ENCODE assay signal across 14 cellular contexts in genomic region chr9:27129221-27129620, GRCh38. TPM values are rescaled to one million over a fixed set of nuclear protein-coding genes. Genes with fewer than 3 reads are reported as not detected.
DNase-seq lines count a peak whose midpoint lies in the region; ATAC-seq, FAIRE-seq and TF ChIP-seq lines count a peak whose summit lies in the region.
"Had no signal": no experiment of that assay in that cellular context is flagged by ENCODE, and none has a peak within 500 bp of the region (broad histone marks: within the 10 kb centered on the region; RNA-seq: fewer than 3 reads in every experiment).

No MANE protein-coding gene starts in this region.

- H3K4me3 ChIP-seq in astrocyte (ENCODE audit: insufficient read depth, low read depth, low read length) (no peak overlapping the region), fibroblast of pulmonary artery (replicated peaks; ENCODE audit: low read depth, low read length) (no peak overlapping the region), smooth muscle cell (no peak overlapping the region), mucosa of descending colon (no peak overlapping the region)
- H3K4me3 ChIP-seq: BLaER1 treated with 17β-estradiol and CSF1 and Interleukin-3, amounts not matched to agents 10 nM and 100 nM; GM23248 had no signal

- H3K27ac Mint-ChIP-seq in astrocyte (ENCODE audit: unreplicated experiment) (no peak overlapping the region), nephron progenitor cell (no peak overlapping the region)
- H3K27ac Mint-ChIP-seq: CD4-positive, CD25-positive, alpha-beta regulatory T cell; IgD-negative memory B cell had no signal

- H3K27me3 Mint-ChIP-seq in astrocyte (ENCODE audit: low read depth, unreplicated experiment) (no peaks in the 10 kb centered on the region), nephron progenitor cell (ENCODE audit: low read depth, poor library complexity) (peaks cover 4% of the 10 kb centered on the region)
- H3K27me3 Mint-ChIP-seq: CD4-positive, CD25-positive, alpha-beta regulatory T cell; IgD-negative memory B cell had no signal

- peak; percentile 40 for DNase-seq in HT1080 (ENCODE audit: low read depth)
- no peak for DNase-seq in astrocyte (ENCODE audit: low read depth)
- peak; percentile 54 for DNase-seq in fibroblast of pulmonary artery (ENCODE audit: low read depth)
- no peak for DNase-seq in smooth muscle cell (lab: John Stamatoyannopoulos, UW; ENCODE audit: unreplicated experiment)
- DNase-seq in nephron progenitor cell = no peak
- no peak for DNase-seq in mucosa of descending colon
- DNase-seq: ACHN; CD4-positive, CD25-positive, alpha-beta regulatory T cell; GM23248 had no signal

- H3K4me3 Mint-ChIP-seq in astrocyte (ENCODE audit: unreplicated experiment) = no peak overlapping the region
- H3K4me3 Mint-ChIP-seq in nephron progenitor cell = no peak overlapping the region
- H3K4me3 Mint-ChIP-seq: CD4-positive, CD25-positive, alpha-beta regulatory T cell; IgD-negative memory B cell had no signal

- H4K20me1 ChIP-seq in astrocyte (ENCODE audit: insufficient read depth, low read length) (no peaks in the 10 kb centered on the region), smooth muscle cell (ENCODE audit: low read depth) (no peaks in the 10 kb centered on the region)
- H4K20me1 ChIP-seq: BLaER1 treated with 17β-estradiol and CSF1 and Interleukin-3, amounts not matched to agents 10 nM and 100 nM had no signal

- TF ChIP-seq CTCF in astrocyte (IDR thresholded peaks at IDR 0.05; ENCODE audit: insufficient read depth, low read depth, low read length) (no peak), fibroblast of pulmonary artery (IDR thresholded peaks at IDR 0.05; ENCODE audit: low read length, missing control alignments) (no peak), smooth muscle cell (IDR thresholded peaks at IDR 0.05; ENCODE audit: borderline replicate concordance, insufficient read depth, poor library complexity, severe bottlenecking) (no peak), nephron progenitor cell (IDR thresholded peaks at IDR 0.05) (no peak), mucosa of descending colon (IDR thresholded peaks at IDR 0.05) (no peak)

- intact Hi-C loops in mucosa of descending colon (cut with DNase I, micrococcal nuclease) = no loop called here

- H2AFZ ChIP-seq in astrocyte (ENCODE audit: low read depth, low read length) (no peak overlapping the region), smooth muscle cell (ENCODE audit: low read depth) (peak overlapping the region; percentile 29)
- H2AFZ ChIP-seq: GM23248 had no signal

- 33% methylated on average over 1 of the region's 1 CpG for WGBS in smooth muscle cell (ENCODE audit: low lambda C conversion rate)

- H3F3A ChIP-seq in smooth muscle cell (ENCODE audit: low read depth) = peaks cover 7% of the 10 kb centered on the region

- no peaks in the 10 kb centered on the region for H3K27me3 ChIP-seq in astrocyte (ENCODE audit: insufficient read depth, low read length)
- H3K27me3 ChIP-seq in smooth muscle cell (ENCODE audit: low read depth) = no peaks in the 10 kb centered on the region
- H3K27me3 ChIP-seq: BLaER1 treated with 17β-estradiol and CSF1 and Interleukin-3, amounts not matched to agents 10 nM and 100 nM had no signal

- ATAC-seq in GM18517 (IDR thresholded peaks at IDR 0.05; ENCODE audit: unreplicated experiment) (no peak), mucosa of descending colon (no peak)
- ATAC-seq: HCT116 had no signal

- H3K9me3 Mint-ChIP-seq in astrocyte (ENCODE audit: unreplicated experiment) (peaks cover 2% of the 10 kb centered on the region), nephron progenitor cell (no peaks in the 10 kb centered on the region)

- no peaks in the 10 kb centered on the region for H3K9me3 ChIP-seq in astrocyte (ENCODE audit: insufficient read depth, low read depth, low read length)
- no peaks in the 10 kb centered on the region for H3K9me3 ChIP-seq in smooth muscle cell (replicated peaks; ENCODE audit: low read depth)
- H3K9me3 ChIP-seq in mucosa of descending colon = no peaks in the 10 kb centered on the region
- H3K9me3 ChIP-seq: BLaER1 treated with 17β-estradiol and CSF1 and Interleukin-3, amounts not matched to agents 10 nM and 100 nM had no signal

- H3K9ac ChIP-seq in astrocyte (ENCODE audit: low read length) (no peak overlapping the region), smooth muscle cell (ENCODE audit: low read depth) (no peak overlapping the region)
- H3K9ac ChIP-seq: BLaER1 treated with 17β-estradiol and CSF1 and Interleukin-3, amounts not matched to agents 10 nM and 100 nM; GM23248 had no signal

- no peaks in the 10 kb centered on the region for H3K36me3 Mint-ChIP-seq in astrocyte (ENCODE audit: low read depth, unreplicated experiment)
- H3K36me3 Mint-ChIP-seq in nephron progenitor cell (ENCODE audit: low read depth) = no peaks in the 10 kb centered on the region
- H3K36me3 Mint-ChIP-seq: CD4-positive, CD25-positive, alpha-beta regulatory T cell; IgD-negative memory B cell had no signal

- no peak overlapping the region for H3K27ac ChIP-seq in astrocyte (ENCODE audit: low read depth, low read length)
- H3K27ac ChIP-seq in smooth muscle cell (ENCODE audit: low read depth) = peak overlapping the region; percentile 61
- H3K27ac ChIP-seq: BLaER1 treated with 17β-estradiol and CSF1 and Interleukin-3, amounts not matched to agents 10 nM and 100 nM; GM23248 had no signal

- H3K36me3 ChIP-seq in astrocyte (ENCODE audit: insufficient read depth, low read length) (no peaks in the 10 kb centered on the region), smooth muscle cell (ENCODE audit: low read depth) (no peaks in the 10 kb centered on the region), mucosa of descending colon (ENCODE audit: low read depth) (no peaks in the 10 kb centered on the region)
- H3K36me3 ChIP-seq: BLaER1 treated with 17β-estradiol and CSF1 and Interleukin-3, amounts not matched to agents 10 nM and 100 nM had no signal

- H3K4me1 ChIP-seq in astrocyte (ENCODE audit: insufficient read depth, low read length) (peaks cover 20% of the 10 kb centered on the region), smooth muscle cell (ENCODE audit: low read depth) (peaks cover 5% of the 10 kb centered on the region), mucosa of descending colon (ENCODE audit: low read depth) (peaks cover 6% of the 10 kb centered on the region)

- no peak for FAIRE-seq in astrocyte (lab: Jason Lieb, UNC)
- FAIRE-seq: H54 had no signal

- H3K4me1 Mint-ChIP-seq in astrocyte (ENCODE audit: low read depth, unreplicated experiment) (peaks cover 23% of the 10 kb centered on the region), nephron progenitor cell (no peaks in the 10 kb centered on the region)
- H3K4me1 Mint-ChIP-seq: CD4-positive, CD25-positive, alpha-beta regulatory T cell; IgD-negative memory B cell had no signal

- peak overlapping the region; percentile 3 for H3K4me2 ChIP-seq in astrocyte (ENCODE audit: low read length)
- peak overlapping the region; percentile 75 for H3K4me2 ChIP-seq in smooth muscle cell

- H3K79me2 ChIP-seq in astrocyte (ENCODE audit: insufficient read depth, low read length) (no peaks in the 10 kb centered on the region), smooth muscle cell (ENCODE audit: low read depth) (peaks cover 68% of the 10 kb centered on the region)

RNA-seq across cellular contexts. Expression of gene TEK, which starts 20.2 kb away (rescaled TPM):
- 0.26 and 0.33 TPM in 2 replicates for total RNA-seq in HT1080 (2014; rRNA removed; shearing (Covaris generic))
- polyA plus RNA-seq in HT1080 (2015; cell fraction: cytosol; rRNA removed) = 0.30 and 0.70 TPM in 2 replicates
- polyA plus RNA-seq in HT1080 (2015; cell fraction: nucleus; rRNA removed) = 0.88 TPM in 2 replicates
- 1.8 and 2.3 TPM in 2 replicates for total RNA-seq in astrocyte
- 58.9 and 81.2 TPM in 2 replicates for total RNA-seq in smooth muscle cell
- 23.6 and 36.0 TPM in 2 replicates for polyA plus RNA-seq in smooth muscle cell
- total RNA-seq in mucosa of descending colon = 1 to 10 TPM; 2.6 to 7.2 (median 3.9) TPM
- total RNA-seq: CD4-positive, CD25-positive, alpha-beta regulatory T cell had no signal
- polyA plus RNA-seq: CD4-positive, CD25-positive, alpha-beta regulatory T cell; IgD-negative memory B cell had no signal

Comparison
In these comparisons a context has a peak if more than half of its experiments do, and no peak if none do; other contexts are left out.
1. DNase-seq: peak in HT1080 (single experiment) and fibroblast of pulmonary artery (single experiment); none in astrocyte (single experiment), smooth muscle cell (single experiment), nephron progenitor cell (single experiment) and mucosa of descending colon (0 of 3).